In genomic region chr12:124463341-124463861, GRCh38 we compare ENCODE assay signal across 10 cellular contexts.
A peak's percentile ranks its signal among the peaks of the same experiment; 100 is the strongest.
DNase-seq lines count a peak whose midpoint lies in the region; ATAC-seq and TF ChIP-seq lines count a peak whose summit lies in the region.
"Had no signal": no experiment of that assay in that cellular context is flagged by ENCODE, and none has a peak within 500 bp of the region (broad histone marks: within the 10 kb centered on the region; RNA-seq: fewer than 3 reads in every experiment).

No MANE protein-coding gene starts in this region.

- H3K27me3 ChIP-seq in endodermal cell (ENCODE audit: control insufficient read depth, insufficient read depth, low read length, poor library complexity, severe bottlenecking): no peaks in the 10 kb centered on the region
- no peaks in the 10 kb centered on the region for H3K27me3 ChIP-seq in rectal smooth muscle tissue (ENCODE audit: control insufficient read depth, insufficient read depth, low read length)

- H3K27me3 Mint-ChIP-seq in endodermal cell (ENCODE audit: insufficient read depth): no peaks in the 10 kb centered on the region
- H3K27me3 Mint-ChIP-seq: activated naive CD4-positive, alpha-beta T cell treated with anti-CD3 and anti-CD28 coated beads, Interleukin-2, amount 10 ng/mL, durations not matched to agents 7 days and 5 days had no signal

- ATAC-seq in HG02798 (IDR thresholded peaks at IDR 0.05; ENCODE audit: poor library complexity, unreplicated experiment) (no peak), GM21619 (IDR thresholded peaks at IDR 0.05; ENCODE audit: unreplicated experiment) (no peak)

- DNase-seq in NB4 (ENCODE audit: low read depth): peak; percentile 45
- DNase-seq in NCI-H524 (lab: John Stamatoyannopoulos, UW): peak; percentile 95 to 98
- DNase-seq in endodermal cell: no peak
- DNase-seq in central memory CD4-positive, alpha-beta T cell: no peak
- DNase-seq: activated CD4-positive, CD25-positive, alpha-beta regulatory T cell; activated naive CD4-positive, alpha-beta T cell treated with anti-CD3 and anti-CD28 coated beads, Interleukin-2, amount 10 ng/mL, durations not matched to agents 7 days and 5 days; islet precursor cell had no signal

- peak overlapping the region; percentile 63 for H3K27ac Mint-ChIP-seq in endodermal cell
- H3K27ac Mint-ChIP-seq: activated naive CD4-positive, alpha-beta T cell treated with anti-CD3 and anti-CD28 coated beads, Interleukin-2, amount 10 ng/mL, durations not matched to agents 7 days and 5 days had no signal

- H3K36me3 ChIP-seq in endodermal cell (ENCODE audit: control insufficient read depth, insufficient read depth, low read length) (peaks cover 37% of the 10 kb centered on the region), rectal smooth muscle tissue (ENCODE audit: control insufficient read depth, insufficient read depth, low read length) (peaks cover 30% of the 10 kb centered on the region)

- no peak overlapping the region for H3K4me3 Mint-ChIP-seq in endodermal cell
- H3K4me3 Mint-ChIP-seq: activated naive CD4-positive, alpha-beta T cell treated with anti-CD3 and anti-CD28 coated beads, Interleukin-2, amount 10 ng/mL, durations not matched to agents 7 days and 5 days had no signal

- H3K27ac ChIP-seq in endodermal cell (ENCODE audit: low read depth, low read length) (peak overlapping the region; percentile 73), rectal smooth muscle tissue (ENCODE audit: low read depth, low read length) (peak overlapping the region; percentile 43)

- H3K4me1 ChIP-seq in endodermal cell (ENCODE audit: control insufficient read depth, insufficient read depth, low read length) (no peaks in the 10 kb centered on the region), rectal smooth muscle tissue (ENCODE audit: control insufficient read depth, insufficient read depth, low read length) (peaks cover 18% of the 10 kb centered on the region)

- TF ChIP-seq CTCF in NB4 (IDR thresholded peaks at IDR 0.05; ENCODE audit: low read depth, low read length): no peak
- no peak for TF ChIP-seq CTCF in endodermal cell (conservative IDR thresholded peaks at IDR 0.05)

- H3K9me3 ChIP-seq in endodermal cell (ENCODE audit: control insufficient read depth, low read length): peaks cover 12% of the 10 kb centered on the region

- peaks cover 64% of the 10 kb centered on the region for H3K36me3 Mint-ChIP-seq in endodermal cell (ENCODE audit: low read depth)

- WGBS in endodermal cell (ENCODE audit: insufficient coverage in 1 of 2, insufficient read length in 1 of 2), 2 experiments: 82% methylated on average over 21 of the region's 21 CpGs; no CpG with 5 or more reads in 1 of the 2 experiments

- no peak for TF ChIP-seq POLR2A in NB4 (IDR thresholded peaks at IDR 0.05; ENCODE audit: extremely low read depth, insufficient read length)

- peaks cover 18% of the 10 kb centered on the region for H3K4me1 Mint-ChIP-seq in endodermal cell

- H3K9ac ChIP-seq in endodermal cell (ENCODE audit: extremely low read depth, low read length, poor library complexity, severe bottlenecking) (no peak overlapping the region), rectal smooth muscle tissue (ENCODE audit: low read length) (no peak overlapping the region)

- H3K4me3 ChIP-seq in NB4 (ENCODE audit: low read depth, low read length): no peak overlapping the region
- H3K4me3 ChIP-seq in endodermal cell (ENCODE audit: low read length): no peak overlapping the region
- no peak overlapping the region for H3K4me3 ChIP-seq in rectal smooth muscle tissue (ENCODE audit: low read length)

- peaks cover 14% of the 10 kb centered on the region for H3K9me3 Mint-ChIP-seq in endodermal cell

Comparison
In these comparisons a context has a peak if more than half of its experiments do, and no peak if none do; other contexts are left out.
1. DNase-seq: peak in NB4 (single experiment) and NCI-H524 (2 of 2); none in endodermal cell (single experiment) and central memory CD4-positive, alpha-beta T cell (single experiment).